Comparison of ENCODE assay signal across 26 cellular contexts in the genomic region with DNA sequence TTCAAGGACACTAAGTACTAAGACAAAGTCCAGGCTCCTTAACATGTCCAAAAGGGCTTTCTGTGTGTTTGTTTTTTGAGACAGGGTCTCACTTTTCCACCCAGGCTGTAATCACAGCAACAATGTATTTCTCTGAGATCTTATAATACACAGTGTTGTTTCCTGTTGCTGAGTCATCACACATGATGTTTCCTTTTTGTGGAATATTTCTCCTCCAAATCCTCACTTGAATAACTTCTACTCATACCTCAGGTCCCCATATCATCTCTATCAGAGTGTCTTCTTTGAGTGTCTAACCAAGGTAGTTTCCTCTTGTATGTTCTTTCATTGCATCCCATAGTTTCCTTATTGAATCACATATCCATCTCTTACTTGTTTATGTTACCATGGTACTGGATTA.
DNase-seq lines count a peak whose midpoint lies in the region; ATAC-seq, FAIRE-seq and TF ChIP-seq lines count a peak whose summit lies in the region.
"Had no signal": no experiment of that assay in that cellular context is flagged by ENCODE, and none has a peak within 500 bp of the region (broad histone marks: within the 10 kb centered on the region; RNA-seq: fewer than 3 reads in every experiment).

No MANE protein-coding gene starts in this region.

- H3K4me3 ChIP-seq in breast epithelium = no peak overlapping the region
- H3K4me3 ChIP-seq in astrocyte (ENCODE audit: insufficient read depth, low read depth, low read length) = no peak overlapping the region
- no peak overlapping the region for H3K4me3 ChIP-seq in H7 (ENCODE audit: insufficient read depth, low read depth, low read length)
- H3K4me3 ChIP-seq: GM23338, MG63 had no signal

- H3K36me3 ChIP-seq in breast epithelium = no peaks in the 10 kb centered on the region
- no peaks in the 10 kb centered on the region for H3K36me3 ChIP-seq in astrocyte (ENCODE audit: insufficient read depth, low read length)
- H3K36me3 ChIP-seq in H7 (replicated peaks; ENCODE audit: control insufficient read depth, insufficient read depth, low read length) = no peaks in the 10 kb centered on the region; the same call in 1 of the 2 replicates
- H3K36me3 ChIP-seq: MG63 had no signal

- TF ChIP-seq POLR2A in breast epithelium (IDR thresholded peaks at IDR 0.05) = no peak

- FAIRE-seq in astrocyte (lab: Jason Lieb, UNC) = peak; percentile 20

- H3K4me3 Mint-ChIP-seq in MCF 10A (ENCODE audit: unreplicated experiment) (no peak overlapping the region), astrocyte (ENCODE audit: unreplicated experiment) (no peak overlapping the region), type B pancreatic cell (peak overlapping the region; percentile 0)
- H3K4me3 Mint-ChIP-seq: activated naive CD4-positive, alpha-beta T cell treated with anti-CD3 and anti-CD28 coated beads for 36 hours; B cell; GM23338; naive thymus-derived CD8-positive, alpha-beta T cell had no signal

- intact Hi-C loops in MCF 10A (cut with micrococcal nuclease) (no loop called here), breast epithelium (cut with DNase I; ENCODE audit: low total_unique reads) (no loop called here)

- no peaks in the 10 kb centered on the region for H3K27me3 ChIP-seq in breast epithelium
- H3K27me3 ChIP-seq in astrocyte (ENCODE audit: insufficient read depth, low read length) = no peaks in the 10 kb centered on the region
- no peaks in the 10 kb centered on the region for H3K27me3 ChIP-seq in foreskin keratinocyte
- H3K27me3 ChIP-seq in H7 (ENCODE audit: control insufficient read depth, insufficient read depth, low read length) = no peaks in the 10 kb centered on the region
- H3K27me3 ChIP-seq: MG63 had no signal

- H2AFZ ChIP-seq in astrocyte (ENCODE audit: low read depth, low read length) = no peak overlapping the region
- H2AFZ ChIP-seq: GM23338 had no signal

- H3K4me1 Mint-ChIP-seq in MCF 10A (ENCODE audit: insufficient read depth, unreplicated experiment) (peaks cover 31% of the 10 kb centered on the region), astrocyte (ENCODE audit: low read depth, unreplicated experiment) (peaks cover 27% of the 10 kb centered on the region), type B pancreatic cell (ENCODE audit: unreplicated experiment) (peaks cover 5% of the 10 kb centered on the region)
- H3K4me1 Mint-ChIP-seq: B cell; naive thymus-derived CD8-positive, alpha-beta T cell had no signal

- no peaks in the 10 kb centered on the region for H3K36me3 Mint-ChIP-seq in MCF 10A (ENCODE audit: insufficient read depth, unreplicated experiment)
- H3K36me3 Mint-ChIP-seq in astrocyte (ENCODE audit: low read depth, unreplicated experiment) = no peaks in the 10 kb centered on the region
- H3K36me3 Mint-ChIP-seq in type B pancreatic cell = peaks cover 4% of the 10 kb centered on the region
- H3K36me3 Mint-ChIP-seq: naive thymus-derived CD8-positive, alpha-beta T cell had no signal

- H3K4me1 ChIP-seq in breast epithelium = no peaks in the 10 kb centered on the region
- H3K4me1 ChIP-seq in astrocyte (ENCODE audit: insufficient read depth, low read length) = peaks cover 15% of the 10 kb centered on the region
- H3K4me1 ChIP-seq in foreskin keratinocyte = peaks cover 46% of the 10 kb centered on the region

- no peaks in the 10 kb centered on the region for H3K79me2 ChIP-seq in astrocyte (ENCODE audit: insufficient read depth, low read length)

- H3K27ac Mint-ChIP-seq in MCF 10A (ENCODE audit: low read depth, unreplicated experiment) = peak overlapping the region; percentile 21
- H3K27ac Mint-ChIP-seq in astrocyte (ENCODE audit: unreplicated experiment) = peak overlapping the region; percentile 43
- no peak overlapping the region for H3K27ac Mint-ChIP-seq in type B pancreatic cell
- H3K27ac Mint-ChIP-seq: activated naive CD4-positive, alpha-beta T cell treated with anti-CD3 and anti-CD28 coated beads for 36 hours; B cell; GM23338; naive thymus-derived CD8-positive, alpha-beta T cell had no signal

- DNase-seq in MCF 10A (ENCODE audit: unreplicated experiment) (peak; percentile 5), breast epithelium (ENCODE audit: low spot score in 2 of 2) (no peak), astrocyte (ENCODE audit: low read depth) (peak; percentile 16), foreskin keratinocyte (peak; percentile 37 to 69), type B pancreatic cell (ENCODE audit: extremely low spot score, unreplicated experiment) (no peak), HK-2 (ENCODE audit: unreplicated experiment) (no peak), H7 (no peak), germinal center (ENCODE audit: low spot score) (no peak)
- DNase-seq: 8988T; activated CD8-positive, alpha-beta memory T cell treated with anti-CD3 and anti-CD28 coated beads for 24 hours; activated naive CD4-positive, alpha-beta T cell treated with anti-CD3 and anti-CD28 coated beads for 36 hours; activated T-cell treated with anti-CD3 and anti-CD28 coated beads, Interleukin-2, amount 50 U/mL, for 48 hours; anterior cingulate cortex; Caco-2; cerebellar nuclear complex; head of caudate nucleus; MG63; naive thymus-derived CD8-positive, alpha-beta T cell; NCI-H2171 treated with DMSO at 0.1 percent for 48 hours; NCI-H82; right cardiac atrium; stimulated activated CD4-positive, alpha-beta T cell treated with anti-CD3 and anti-CD28 coated beads, Interleukin-15, amount 100 ng/mL, for 24 hours had no signal

- no peaks in the 10 kb centered on the region for H4K20me1 ChIP-seq in astrocyte (ENCODE audit: insufficient read depth, low read length)

- ATAC-seq in foreskin keratinocyte = peak; percentile 27
- ATAC-seq: esophagus mucosa; GM23338; naive thymus-derived CD8-positive, alpha-beta T cell; right cardiac atrium had no signal

- POLR2A ChIA-PET in MCF 10A (lab: Yijun Ruan, JAX) = no interaction called here

- no peak overlapping the region for H3K4me2 ChIP-seq in astrocyte (ENCODE audit: low read length)
- H3K4me2 ChIP-seq: GM23338 had no signal

- H3K27ac ChIP-seq in breast epithelium = no peak overlapping the region
- H3K27ac ChIP-seq in astrocyte (ENCODE audit: low read depth, low read length) = no peak overlapping the region
- H3K27ac ChIP-seq in foreskin keratinocyte = peak overlapping the region; percentile 38
- H3K27ac ChIP-seq: HL-60 had no signal

- no peak for TF ChIP-seq CTCF in MCF 10A (IDR thresholded peaks at IDR 0.05; ENCODE audit: unreplicated experiment)
- TF ChIP-seq CTCF in breast epithelium (IDR thresholded peaks at IDR 0.05) = no peak
- no peak for TF ChIP-seq CTCF in astrocyte (IDR thresholded peaks at IDR 0.05; ENCODE audit: insufficient read depth, low read depth, low read length)
- no peak for TF ChIP-seq CTCF in foreskin keratinocyte (conservative IDR thresholded peaks at IDR 0.05)
- no peak for TF ChIP-seq CTCF in type B pancreatic cell (conservative IDR thresholded peaks at IDR 0.05)

- no peaks in the 10 kb centered on the region for H3K9me3 Mint-ChIP-seq in MCF 10A (ENCODE audit: unreplicated experiment)
- H3K9me3 Mint-ChIP-seq in astrocyte (ENCODE audit: unreplicated experiment) = peaks cover 7% of the 10 kb centered on the region
- H3K9me3 Mint-ChIP-seq in type B pancreatic cell = peaks cover 26% of the 10 kb centered on the region

- CTCF ChIA-PET in MCF 10A (lab: Yijun Ruan, JAX) = no interaction called here

- H3K27me3 Mint-ChIP-seq in MCF 10A (ENCODE audit: insufficient read depth, unreplicated experiment) = no peaks in the 10 kb centered on the region
- H3K27me3 Mint-ChIP-seq in astrocyte (ENCODE audit: low read depth, unreplicated experiment) = no peaks in the 10 kb centered on the region
- no peaks in the 10 kb centered on the region for H3K27me3 Mint-ChIP-seq in type B pancreatic cell
- H3K27me3 Mint-ChIP-seq: B cell; naive thymus-derived CD8-positive, alpha-beta T cell had no signal

- no TSS peak for BruUV-seq in MCF 10A (replicated peaks; lab: Mats Ljungman, UMichigan)

- no peak overlapping the region for H3K9ac ChIP-seq in astrocyte (ENCODE audit: low read length)

- no peaks in the 10 kb centered on the region for H3K9me3 ChIP-seq in breast epithelium
- H3K9me3 ChIP-seq in astrocyte (ENCODE audit: insufficient read depth, low read depth, low read length) = no peaks in the 10 kb centered on the region
- H3K9me3 ChIP-seq: Caco-2, MG63 had no signal

Comparison
In these comparisons a context has a peak if more than half of its experiments do, and no peak if none do; other contexts are left out.
1. DNase-seq: peak in MCF 10A (single experiment), astrocyte (single experiment) and foreskin keratinocyte (2 of 2); none in breast epithelium (0 of 2), type B pancreatic cell (single experiment), HK-2 (single experiment), H7 (single experiment) and germinal center (single experiment).